1 cellular context compared by ENCODE assay signal in genomic region chr6:26305097-26305841, GRCh38.
TF ChIP-seq lines count a peak whose summit lies in the region.

No MANE protein-coding gene starts in this region.

TF ChIP-seq in HepG2, 621 proteins besides CTCF, POLR2A, EP300 and RAD21 (continued from another document and continues in another):
- TF ChIP-seq LRRFIP1 (CRISPR knock-in tag; conservative IDR thresholded peaks at IDR 0.05) (no peak), MAF1 (CRISPR knock-in tag; IDR thresholded peaks at IDR 0.05; ENCODE audit: borderline replicate concordance) (peak; percentile 96; the same call in 1 of the 2 replicates), HDAC1 (CRISPR knock-in tag; IDR thresholded peaks at IDR 0.05) (no peak), MXI1 (IDR thresholded peaks at IDR 0.05; ENCODE audit: borderline replicate concordance, low read depth, low read length) (peak; percentile 57; the same call in 1 of the 3 replicates), MIER3 (CRISPR knock-in tag; IDR thresholded peaks at IDR 0.05; ENCODE audit: borderline replicate concordance) (peak; percentile 89; the same call in 1 of the 2 replicates), ZNF720 (CRISPR knock-in tag; IDR thresholded peaks at IDR 0.05) (no peak), MLLT10 (CRISPR knock-in tag; IDR thresholded peaks at IDR 0.05) (no peak), ZFP62 (CRISPR knock-in tag; IDR thresholded peaks at IDR 0.05) (no peak), TARDBP (CRISPR knock-in tag; IDR thresholded peaks at IDR 0.05) (no peak), ZNF572 (CRISPR knock-in tag; IDR thresholded peaks at IDR 0.05) (no peak), FOXJ3 (CRISPR knock-in tag; IDR thresholded peaks at IDR 0.05; ENCODE audit: borderline replicate concordance) (no peak), MEIS2 (CRISPR knock-in tag; IDR thresholded peaks at IDR 0.05) (no peak), CSRNP1 (CRISPR knock-in tag; IDR thresholded peaks at IDR 0.05) (no peak), THAP8 (CRISPR knock-in tag; IDR thresholded peaks at IDR 0.05; ENCODE audit: borderline replicate concordance) (no peak), ELF1 (CRISPR knock-in tag; IDR thresholded peaks at IDR 0.05) (0 out of 2 replicates have a peak, but pooled peaks have one; percentile 12), RXRA (CRISPR knock-in tag; IDR thresholded peaks at IDR 0.05) (no peak), ZBTB34 (CRISPR knock-in tag; IDR thresholded peaks at IDR 0.05) (no peak; the same call in 1 of the 2 replicates), ZNF33A (CRISPR knock-in tag; IDR thresholded peaks at IDR 0.05; ENCODE audit: borderline replicate concordance) (no peak), DZIP1 (CRISPR knock-in tag; IDR thresholded peaks at IDR 0.05) (no peak), PCBP2 (optimal IDR thresholded peaks at IDR 0.05; ENCODE audit: low read depth, low read length, poor library complexity, severe bottlenecking) (no peak), POLR2G (IDR thresholded peaks at IDR 0.05; ENCODE audit: low read depth, low read length) (no peak), ZNF777 (CRISPR knock-in tag; IDR thresholded peaks at IDR 0.05) (no peak), PAXIP1 (CRISPR knock-in tag; conservative IDR thresholded peaks at IDR 0.05) (0 out of 2 replicates have a peak, but pooled peaks have one; percentile 13), FOXO1 (CRISPR knock-in tag; IDR thresholded peaks at IDR 0.05) (no peak), ZKSCAN1 (IDR thresholded peaks at IDR 0.05; ENCODE audit: low read length) (0 out of 2 replicates have a peak, but pooled peaks have one; percentile 35), NFE2L2 (IDR thresholded peaks at IDR 0.05; ENCODE audit: low read length) (no peak), ZNF879 (CRISPR knock-in tag; IDR thresholded peaks at IDR 0.05) (no peak), ZNF766 (CRISPR knock-in tag; IDR thresholded peaks at IDR 0.05; ENCODE audit: borderline replicate concordance) (no peak), SNAPC2 (CRISPR knock-in tag; IDR thresholded peaks at IDR 0.05) (no peak), ZNF18 (CRISPR knock-in tag; IDR thresholded peaks at IDR 0.05; ENCODE audit: insufficient replicate concordance) (no peak), ZNF768 (CRISPR knock-in tag; IDR thresholded peaks at IDR 0.05) (no peak), ZNF33B (CRISPR knock-in tag; IDR thresholded peaks at IDR 0.05) (no peak), KDM3A (CRISPR knock-in tag; IDR thresholded peaks at IDR 0.05; ENCODE audit: low read depth) (no peak), THYN1 (CRISPR knock-in tag; IDR thresholded peaks at IDR 0.05; ENCODE audit: borderline replicate concordance, low read depth) (no peak), SNAPC5 (CRISPR knock-in tag; IDR thresholded peaks at IDR 0.05; ENCODE audit: borderline replicate concordance) (no peak), POLR2AphosphoS2 (IDR thresholded peaks at IDR 0.05; ENCODE audit: low read depth, low read length) (no peak), CBX1 (IDR thresholded peaks at IDR 0.05; ENCODE audit: low read depth) (peak; percentile 57), IRX3 (CRISPR knock-in tag; IDR thresholded peaks at IDR 0.05; ENCODE audit: borderline replicate concordance, low read depth) (no peak), GLI4 (CRISPR knock-in tag; IDR thresholded peaks at IDR 0.05; ENCODE audit: borderline replicate concordance) (no peak), MXD3 (CRISPR knock-in tag; IDR thresholded peaks at IDR 0.05) (no peak), YY1 (IDR thresholded peaks at IDR 0.05; ENCODE audit: insufficient read depth, insufficient replicate concordance, low read depth, low read length) (peak; percentile 34), CBFB (CRISPR knock-in tag; IDR thresholded peaks at IDR 0.05) (no peak), SNAI1 (CRISPR knock-in tag; IDR thresholded peaks at IDR 0.05; ENCODE audit: borderline replicate concordance) (no peak), ZUFSP (CRISPR knock-in tag; IDR thresholded peaks at IDR 0.05; ENCODE audit: borderline replicate concordance) (no peak), SOX6 (IDR thresholded peaks at IDR 0.05) (no peak), SOX6 (CRISPR knock-in tag; IDR thresholded peaks at IDR 0.05) (peak; percentile 61; the same call in 1 of the 2 replicates), ZNF616 (CRISPR knock-in tag; IDR thresholded peaks at IDR 0.05; ENCODE audit: low read depth) (no peak), IKZF5 (CRISPR knock-in tag; IDR thresholded peaks at IDR 0.05) (peak; percentile 82)
